ENCODE assay signal across 16 cellular contexts in the genomic region with DNA sequence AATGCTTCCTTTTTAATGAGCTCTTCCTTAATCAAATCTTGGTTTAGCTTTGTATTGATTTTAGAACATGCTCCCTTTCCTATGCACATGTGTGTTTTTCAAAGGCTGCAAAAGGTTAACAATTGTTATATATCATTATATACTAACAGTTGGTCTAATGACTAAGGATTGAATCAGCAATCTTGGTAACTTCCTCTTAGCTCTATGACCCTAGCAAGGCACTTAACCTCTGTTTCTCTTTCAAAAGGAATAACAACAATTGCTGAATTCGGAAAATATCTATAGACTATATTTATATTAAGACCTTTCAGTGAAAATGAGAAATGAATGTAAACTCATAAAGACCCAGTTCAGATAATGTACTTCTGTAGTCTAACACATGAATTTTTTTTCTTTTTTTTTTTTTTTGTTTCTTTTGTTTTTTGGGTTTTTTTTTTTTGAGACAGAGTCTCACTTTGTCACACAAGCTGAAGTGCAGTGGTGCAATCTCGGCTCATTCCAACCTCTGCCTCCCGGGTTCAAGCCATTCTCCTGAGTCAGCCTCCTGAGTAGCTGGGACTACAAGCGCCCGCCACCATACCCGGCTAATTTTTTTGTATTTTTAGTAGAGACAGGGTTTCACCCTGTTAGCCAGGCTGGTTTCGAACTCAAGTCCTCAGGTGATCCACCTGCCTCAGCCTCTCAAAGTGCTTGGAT. TPM values are rescaled to one million over a fixed set of nuclear protein-coding genes. Genes with fewer than 3 reads are reported as not detected.
DNase-seq lines count a peak whose midpoint lies in the region; ATAC-seq and TF ChIP-seq lines count a peak whose summit lies in the region.
"Had no signal": no experiment of that assay in that cellular context is flagged by ENCODE, and none has a peak within 500 bp of the region (broad histone marks: within the 10 kb centered on the region; RNA-seq: fewer than 3 reads in every experiment).

No MANE protein-coding gene starts in this region.

- 73 to 80% methylated on average over 7 of the region's 7 CpGs for WGBS in body of pancreas, 2 donors

- ATAC-seq in body of pancreas = no peak
- ATAC-seq: T-cell had no signal

- H3K4me3 ChIP-seq in cardiac fibroblast (replicated peaks in 1 of 2; ENCODE audit: low read depth in 2 of 2, low read length in 2 of 2) = no peak overlapping the region
- H3K4me3 ChIP-seq in body of pancreas = no peak overlapping the region
- H3K4me3 ChIP-seq: dorsolateral prefrontal cortex, ovary had no signal

- no peak for TF ChIP-seq CTCF in cardiac fibroblast (IDR thresholded peaks at IDR 0.05; ENCODE audit: low read depth, low read length)
- no peak for TF ChIP-seq CTCF in body of pancreas (IDR thresholded peaks at IDR 0.05)
- no peak for TF ChIP-seq CTCF in GM10248 (IDR thresholded peaks at IDR 0.05; ENCODE audit: control extremely low read depth, extremely low read depth, low read depth, missing control alignments)

- DNase-seq in HCEC 1CT = peak; percentile 93
- DNase-seq in NOMO-1 (lab: John Stamatoyannopoulos, UW; ENCODE audit: unreplicated experiment in 2 of 2) = peak; percentile 24 to 89
- peak; percentile 13 to 75 for DNase-seq in cardiac fibroblast (ENCODE audit: low read depth in 2 of 2)
- DNase-seq in posterior vena cava (ENCODE audit: low spot score) = peak; percentile 49
- no peak for DNase-seq in body of pancreas
- DNase-seq in AG20443 (ENCODE audit: low spot score) = no peak
- no peak for DNase-seq in GM10248 (ENCODE audit: extremely low spot score)
- DNase-seq in HEK293T (ENCODE audit: extremely low spot score) = no peak
- DNase-seq: dorsolateral prefrontal cortex; hypothalamus; KG1; NCI-H510A treated with DMSO at 0.1 percent for 48 hours; ovary; stimulated activated CD4-positive, alpha-beta T cell treated with anti-CD3 and anti-CD28 coated beads, Interleukin-4, amount 100 ng/mL, for 24 hours; T-cell had no signal

- no peak overlapping the region for H3K27ac ChIP-seq in body of pancreas
- H3K27ac ChIP-seq: dorsolateral prefrontal cortex, ovary had no signal

- intact Hi-C loops in posterior vena cava (cut with DNase I) = no loop called here
- intact Hi-C loops in body of pancreas (cut with DNase I) = no loop called here

- H3K36me3 ChIP-seq in body of pancreas (replicated peaks in 1 of 2; ENCODE audit: insufficient read depth in 1 of 2, low read depth in 2 of 2) = no peaks in the 10 kb centered on the region
- H3K36me3 ChIP-seq: ovary had no signal

- CTCF ChIA-PET in GM10248 (lab: Yijun Ruan, JAX) (interaction anchor here (1.5 kb wide), 1 partner anchor 10 kb away, joined by 6 read pairs; no protein-coding TSS in a partner anchor), HEK293T (lab: Yijun Ruan, JAX) (interaction anchor here (0.7 kb wide), 1 partner anchor 20 kb away, joined by 6 read pairs; no protein-coding TSS in a partner anchor)

- H3K27me3 ChIP-seq in body of pancreas = no peaks in the 10 kb centered on the region
- H3K27me3 ChIP-seq: ovary had no signal

- POLR2A ChIA-PET in GM10248 (lab: Yijun Ruan, JAX) (no interaction called here), HEK293T (lab: Yijun Ruan, JAX) (no interaction called here)

- H3K9me3 ChIP-seq in body of pancreas = no peaks in the 10 kb centered on the region
- H3K9me3 ChIP-seq: ovary had no signal

- no peak for TF ChIP-seq POLR2A in body of pancreas (IDR thresholded peaks at IDR 0.05)

- H3K4me1 ChIP-seq in body of pancreas = no peaks in the 10 kb centered on the region

TF ChIP-seq in HEK293T, 16 proteins besides CTCF, POLR2A, EP300 and RAD21:
- TF ChIP-seq, protein P1, sequence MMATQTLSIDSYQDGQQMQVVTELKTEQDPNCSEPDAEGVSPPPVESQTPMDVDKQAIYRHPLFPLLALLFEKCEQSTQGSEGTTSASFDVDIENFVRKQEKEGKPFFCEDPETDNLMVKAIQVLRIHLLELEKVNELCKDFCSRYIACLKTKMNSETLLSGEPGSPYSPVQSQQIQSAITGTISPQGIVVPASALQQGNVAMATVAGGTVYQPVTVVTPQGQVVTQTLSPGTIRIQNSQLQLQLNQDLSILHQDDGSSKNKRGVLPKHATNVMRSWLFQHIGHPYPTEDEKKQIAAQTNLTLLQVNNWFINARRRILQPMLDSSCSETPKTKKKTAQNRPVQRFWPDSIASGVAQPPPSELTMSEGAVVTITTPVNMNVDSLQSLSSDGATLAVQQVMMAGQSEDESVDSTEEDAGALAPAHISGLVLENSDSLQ (IDR thresholded peaks at IDR 0.05) = no peak
- TF ChIP-seq SP1 (IDR thresholded peaks at IDR 0.05) (no peak), LEF1 (IDR thresholded peaks at IDR 0.05; ENCODE audit: borderline replicate concordance) (no peak), HDGF (IDR thresholded peaks at IDR 0.05; ENCODE audit: borderline replicate concordance) (no peak), TARDBP (IDR thresholded peaks at IDR 0.05) (no peak), ZNF384 (IDR thresholded peaks at IDR 0.05) (no peak), FOXA1 (IDR thresholded peaks at IDR 0.05) (no peak), L3MBTL2 (conservative IDR thresholded peaks at IDR 0.05) (no peak), ARNT (IDR thresholded peaks at IDR 0.05) (no peak), FOXM1 (IDR thresholded peaks at IDR 0.05; ENCODE audit: borderline replicate concordance) (no peak), BHLHE40 (IDR thresholded peaks at IDR 0.05; ENCODE audit: borderline replicate concordance) (no peak), SUZ12 (IDR thresholded peaks at IDR 0.05) (no peak), CTBP1 (IDR thresholded peaks at IDR 0.05; ENCODE audit: borderline replicate concordance) (no peak), ELF4 (IDR thresholded peaks at IDR 0.05) (no peak), NFRKB (IDR thresholded peaks at IDR 0.05) (no peak), FOXK2 (IDR thresholded peaks at IDR 0.05) (no peak)

RNA-seq across cellular contexts. Expression of a gene that starts 48.8 kb away (rescaled TPM):
- total RNA-seq in posterior vena cava (under 1 TPM; 0.71 to 0.97 TPM), body of pancreas (not detected)

RNA-seq across cellular contexts. Expression of a gene that starts 55.5 kb away (rescaled TPM):
- total RNA-seq in posterior vena cava = 1 to 10 TPM; 1.3 to 2.0 TPM
- under 1 TPM in 1 of 2 donors, not detected in 1; 0.66 TPM for total RNA-seq in body of pancreas
- total RNA-seq: dorsolateral prefrontal cortex, G401, T-cell had no signal

Comparison
In these comparisons a context has a peak if more than half of its experiments do, and no peak if none do; other contexts are left out.
1. DNase-seq: peak in HCEC 1CT (single experiment), NOMO-1 (2 of 2), cardiac fibroblast (2 of 2) and posterior vena cava (single experiment); none in body of pancreas (0 of 4), AG20443 (single experiment), GM10248 (single experiment) and HEK293T (single experiment).